In genomic region chr21:42107881-42108553, GRCh38 we compare ENCODE assay signal across 8 cellular contexts. TPM values are rescaled to one million over a fixed set of nuclear protein-coding genes. Genes with fewer than 3 reads are reported as not detected.
DNase-seq lines count a peak whose midpoint lies in the region; ATAC-seq and TF ChIP-seq lines count a peak whose summit lies in the region.

No MANE protein-coding gene starts in this region.

- H3K4me1 ChIP-seq in GM23248 (ENCODE audit: insufficient read depth) (no peaks in the 10 kb centered on the region), heart right ventricle (peaks cover 0 to 15% (median 7%) of the 10 kb centered on the region in 9 donors), smooth muscle cell (ENCODE audit: low read depth) (no peaks in the 10 kb centered on the region)

- H3F3A ChIP-seq in GM23248 (ENCODE audit: insufficient read depth), result no peaks in the 10 kb centered on the region
- no peaks in the 10 kb centered on the region for H3F3A ChIP-seq in smooth muscle cell (ENCODE audit: low read depth)

- H4K20me1 ChIP-seq in GM23248 (ENCODE audit: insufficient read depth) (no peaks in the 10 kb centered on the region), smooth muscle cell (ENCODE audit: low read depth) (no peaks in the 10 kb centered on the region)

- in situ Hi-C loops in GM23248 (cut with MboI), result loop anchor here (25.0 kb wide), 1 partner anchor 171 kb away; no protein-coding TSS in a partner anchor

- peak; percentile 71 for DNase-seq in GDM1 (lab: John Stamatoyannopoulos, UW)
- DNase-seq in GM23248, result peak; percentile 70
- peak; percentile 38 for DNase-seq in SHP77 treated with DMSO at 0.1 percent for 48 hours (lab: John Stamatoyannopoulos, UW)
- peak; percentile 11 to 65 (median 29) for DNase-seq in activated naive CD4-positive, alpha-beta T cell (lab: John Stamatoyannopoulos, UW)
- DNase-seq in heart right ventricle, result peak; percentile 39 to 66
- no peak for DNase-seq in smooth muscle cell (lab: John Stamatoyannopoulos, UW; ENCODE audit: unreplicated experiment)
- no peak for DNase-seq in pons (ENCODE audit: low spot score)

- H3K4me2 ChIP-seq in GM23248 (ENCODE audit: unreplicated experiment) (no peak overlapping the region), smooth muscle cell (no peak overlapping the region)

- H3K4me3 ChIP-seq in GM23248, result no peak overlapping the region
- H3K4me3 ChIP-seq in heart right ventricle, result no peak overlapping the region
- no peak overlapping the region for H3K4me3 ChIP-seq in smooth muscle cell

- H3K9me2 ChIP-seq in GM23248 (ENCODE audit: insufficient read depth), result no peaks in the 10 kb centered on the region

- intact Hi-C loops in heart right ventricle (cut with DNase I), result loop anchor here in 4 of 10 donors (2.0 to 10.0 kb wide), 3 partner anchors 93 to 291 kb away; partner anchors contain the start of gene ZBTB21 (in 3 of the 4)

- ATAC-seq in heart right ventricle, result peak; percentile 79 to 95 (median 91)

- TF ChIP-seq CTCF in LNCAP (IDR thresholded peaks at IDR 0.05), result peak; percentile 77
- peak in 8 of 9 donors; percentile 52 to 82 (median 66) for TF ChIP-seq CTCF in heart right ventricle (IDR thresholded peaks at IDR 0.05)
- TF ChIP-seq CTCF in smooth muscle cell (IDR thresholded peaks at IDR 0.05; ENCODE audit: borderline replicate concordance, insufficient read depth, poor library complexity, severe bottlenecking), result peak; percentile 64

- H3K36me3 ChIP-seq in GM23248 (ENCODE audit: low read depth) (no peaks in the 10 kb centered on the region), heart right ventricle (no peaks in the 10 kb centered on the region), smooth muscle cell (ENCODE audit: low read depth) (no peaks in the 10 kb centered on the region)

- H3K9ac ChIP-seq in GM23248, result no peak overlapping the region
- no peak overlapping the region for H3K9ac ChIP-seq in smooth muscle cell (ENCODE audit: low read depth)

- H3K9me3 ChIP-seq in GM23248 (ENCODE audit: low read depth) (no peaks in the 10 kb centered on the region), heart right ventricle (no peaks in the 10 kb centered on the region), smooth muscle cell (replicated peaks; ENCODE audit: low read depth) (no peaks in the 10 kb centered on the region)

- H3K79me2 ChIP-seq in GM23248 (ENCODE audit: insufficient read depth) (no peaks in the 10 kb centered on the region), smooth muscle cell (ENCODE audit: low read depth) (no peaks in the 10 kb centered on the region)

- H2AFZ ChIP-seq in GM23248, result no peak overlapping the region
- no peak overlapping the region for H2AFZ ChIP-seq in smooth muscle cell (ENCODE audit: low read depth)

- H3K27me3 ChIP-seq in GM23248 (replicated peaks; ENCODE audit: insufficient read depth) (no peaks in the 10 kb centered on the region), heart right ventricle (peaks cover 0 to 55% (median 7%) of the 10 kb centered on the region in 7 donors), smooth muscle cell (ENCODE audit: low read depth) (no peaks in the 10 kb centered on the region)

- WGBS in GM23248 (ENCODE audit: low coverage in 1 of 2, low lambda C conversion rate in 2 of 2, missing lambda C conversion rate in 2 of 2), 2 experiments, result 62 to 69% methylated on average over 18 of the region's 18 CpGs
- WGBS in heart right ventricle, 2 donors, result 20 to 26% methylated on average over 18 of the region's 18 CpGs
- 36% methylated on average over 18 of the region's 18 CpGs for WGBS in smooth muscle cell (ENCODE audit: low lambda C conversion rate)

- H3K27ac ChIP-seq in GM23248 (no peak overlapping the region), heart right ventricle (no peak overlapping the region), smooth muscle cell (ENCODE audit: low read depth) (no peak overlapping the region)

RNA-seq across cellular contexts. Expression of gene UMODL1, which starts 36.9 kb away (rescaled TPM):
- not detected in 2 replicates for total RNA-seq in GM23248 (2014; rRNA removed; shearing (Covaris generic))
- polyA plus RNA-seq in GM23248 (2016; fragmentation: Nextera tagmentation; extraction: Ambion mirVana) (not detected in 2 replicates), heart right ventricle (not detected), smooth muscle cell (0.14 TPM in 1 of 2 replicates, not detected in the other)
- total RNA-seq in heart right ventricle (under 1 TPM in 3 of 10 donors, not detected in 7; 0.13 to 0.31 (median 0.25) TPM), smooth muscle cell (not detected in 2 replicates)

Comparison
In these comparisons a context has a peak if more than half of its experiments do, and no peak if none do; other contexts are left out.
1. DNase-seq: peak in GDM1 (single experiment), GM23248 (single experiment), SHP77 treated with DMSO at 0.1 percent for 48 hours (single experiment), activated naive CD4-positive, alpha-beta T cell (4 of 4) and heart right ventricle (2 of 2); none in smooth muscle cell (single experiment) and pons (single experiment).
2. Peak in every context shown above with its lines, with median percentiles within 50 percentile points of each other: CTCF ChIP-seq.